Comparison of ENCODE assay signal across 22 cellular contexts in the genomic region with DNA sequence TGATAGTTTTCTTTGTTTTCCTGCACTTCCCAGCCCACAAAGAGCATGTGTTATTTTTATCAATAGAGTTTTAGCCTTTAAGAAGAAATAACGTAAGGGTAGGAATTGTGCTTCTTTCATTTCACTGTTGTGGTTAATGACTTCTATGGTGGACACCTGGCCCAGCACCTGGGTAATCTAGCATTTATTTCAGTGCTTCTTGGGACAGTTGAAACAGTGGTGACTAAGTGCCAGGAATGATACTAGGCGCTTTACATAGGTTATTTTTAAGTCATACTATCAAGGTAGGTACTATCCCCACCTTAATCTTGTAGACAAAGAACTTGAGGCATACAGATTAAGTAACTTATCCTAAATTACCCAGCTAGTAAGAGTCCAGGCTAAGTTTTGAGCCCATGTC.
DNase-seq lines count a peak whose midpoint lies in the region; ATAC-seq lines count a peak whose summit lies in the region.
"Had no signal": no experiment of that assay in that cellular context is flagged by ENCODE, and none has a peak within 500 bp of the region (broad histone marks: within the 10 kb centered on the region; RNA-seq: fewer than 3 reads in every experiment).

No MANE protein-coding gene starts in this region.

- peak; percentile 69 for ATAC-seq in GM18858 (IDR thresholded peaks at IDR 0.05; ENCODE audit: unreplicated experiment)
- ATAC-seq in GM21717 (IDR thresholded peaks at IDR 0.05; ENCODE audit: unreplicated experiment) = peak; percentile 87
- peak; percentile 88 for ATAC-seq in HG03095 (IDR thresholded peaks at IDR 0.05; ENCODE audit: unreplicated experiment)
- ATAC-seq: A549; activated CD8-positive, alpha-beta T cell treated with anti-CD3 and anti-CD28 coated beads, Interleukin-2, amount 10 ng/mL, durations not matched to agents 7 days and 5 days; pancreas; right cardiac atrium had no signal

- DNase-seq in RPMI8226 (peak; percentile 69), NAMALWA (ENCODE audit: low spot score) (no peak), foreskin melanocyte (no peak), NCI-H82 treated with DMSO at 0.1 percent for 48 hours (lab: John Stamatoyannopoulos, UW; ENCODE audit: unreplicated experiment) (no peak), NCI-H146 treated with DMSO at 0.1 percent for 48 hours (lab: John Stamatoyannopoulos, UW; ENCODE audit: unreplicated experiment) (no peak)
- DNase-seq: activated CD4-positive, CD25-positive, alpha-beta regulatory T cell treated with anti-CD3 and anti-CD28 coated beads, Interleukin-2, amount 50 U/mL, for 72 hours; activated CD8-positive, alpha-beta T cell treated with anti-CD3 and anti-CD28 coated beads, Interleukin-2, amount 10 ng/mL, durations not matched to agents 7 days and 5 days; activated T-cell treated with anti-CD3 and anti-CD28 coated beads, Interleukin-2, amount 50 U/mL, for 1 hour; Caco-2; hippocampal formation; midbrain; NCI-H1048; NCI-H187 treated with DMSO at 0.1 percent for 48 hours; NCI-H2227 treated with DMSO at 0.1 percent for 48 hours; NCI-H748 treated with DMSO at 0.1 percent for 48 hours; pancreas; right cardiac atrium; Right ventricle myocardium superior had no signal
